ENCODE assay signal across 26 cellular contexts in genomic region chr10:120208488-120208887, GRCh38.
A peak's percentile ranks its signal among the peaks of the same experiment; 100 is the strongest.
DNase-seq lines count a peak whose midpoint lies in the region; ATAC-seq, FAIRE-seq and TF ChIP-seq lines count a peak whose summit lies in the region.
"Had no signal": no experiment of that assay in that cellular context is flagged by ENCODE, and none has a peak within 500 bp of the region (broad histone marks: within the 10 kb centered on the region; RNA-seq: fewer than 3 reads in every experiment).

No MANE protein-coding gene starts in this region.

- ATAC-seq in GM12878 (peak; percentile 33; the same call in 2 of the 3 replicates), mucosa of descending colon (peak; percentile 62), GM21529 (IDR thresholded peaks at IDR 0.05; ENCODE audit: unreplicated experiment) (no peak)
- ATAC-seq: A549; CD8-positive, alpha-beta T cell had no signal

- no peak overlapping the region for H3K27ac ChIP-seq in GM12878 (ENCODE audit: control insufficient read depth, insufficient read depth)
- H3K27ac ChIP-seq: 22Rv1; A549; BLaER1 treated with 17β-estradiol and CSF1 and Interleukin-3, amounts not matched to agents 10 nM and 100 nM; C4-2B had no signal

- TF ChIP-seq POLR2A in GM12878 (IDR thresholded peaks at IDR 0.05; ENCODE audit: low read depth, low read length) = no peak

- H3K9me3 ChIP-seq in GM12878 (replicated peaks; ENCODE audit: control insufficient read depth, insufficient read depth, low read length) (no peaks in the 10 kb centered on the region), mucosa of descending colon (no peaks in the 10 kb centered on the region)
- H3K9me3 ChIP-seq: A549; BLaER1 treated with 17β-estradiol and CSF1 and Interleukin-3, amounts not matched to agents 10 nM and 100 nM; Caco-2 had no signal

- H3K27me3 ChIP-seq in GM12878 (replicated peaks in 1 of 2; ENCODE audit: control insufficient read depth in 2 of 2, insufficient read depth in 2 of 2, low read length in 1 of 2) = no peaks in the 10 kb centered on the region; a peak in 1 of 4 replicates
- H3K27me3 ChIP-seq: BLaER1 treated with 17β-estradiol and CSF1 and Interleukin-3, amounts not matched to agents 10 nM and 100 nM had no signal

- SMC1A ChIA-PET in GM12878 (lab: Charles Lee; ENCODE audit: uncharacterized antibody, unreplicated experiment) = interaction anchor here (0.7 to 2.1 kb wide), 8 partner anchors 8 to 337 kb away, joined by 3 to 7 read pairs (median 3); no protein-coding TSS in a partner anchor

- in situ Hi-C loops in GM12878 (cut with MboI) = no loop called here

- no peak overlapping the region for H2AFZ ChIP-seq in GM12878 (ENCODE audit: control insufficient read depth, low read depth, low read length)

- TF ChIP-seq CTCF in GM12878 (IDR thresholded peaks at IDR 0.05 in 2 of 3, conservative IDR thresholded peaks at IDR 0.05 in 1 of 3; ENCODE audit: control insufficient read depth in 2 of 3, extremely low read depth in 1 of 3, insufficient read depth in 1 of 3, low read depth in 3 of 3, low read length in 3 of 3) (no peak), mucosa of descending colon (IDR thresholded peaks at IDR 0.05) (no peak)

- TF ChIP-seq EP300 in GM12878 (IDR thresholded peaks at IDR 0.05; ENCODE audit: borderline replicate concordance in 1 of 2, control insufficient read depth in 1 of 2, low read depth in 2 of 2, low read length in 2 of 2) = no peak

- H3K4me1 ChIP-seq in GM12878 (ENCODE audit: control insufficient read depth, insufficient read depth, low read length) = no peaks in the 10 kb centered on the region
- H3K4me1 ChIP-seq in mucosa of descending colon (ENCODE audit: low read depth) = no peaks in the 10 kb centered on the region
- H3K4me1 ChIP-seq: A549, Caco-2 had no signal

- POLR2A ChIA-PET in GM12878 (lab: Charles Lee) = no interaction called here

- CTCF ChIA-PET in GM12878 (lab: Yijun Ruan, JAX) = interaction anchor here (1.0 to 5.3 kb wide), 4 partner anchors 10 to 349 kb away, joined by 3 to 31 read pairs (median 4); no protein-coding TSS in a partner anchor

- no TSS peak for BruUV-seq in GM12878 (replicated peaks; lab: Mats Ljungman, UMichigan)

- intact Hi-C loops in GM12878 (cut with micrococcal nuclease; ENCODE audit: unreplicated experiment) (no loop called here), mucosa of descending colon (cut with DNase I, micrococcal nuclease) (no loop called here)

- DNase-seq in NCI-H2227 (lab: John Stamatoyannopoulos, UW; ENCODE audit: unreplicated experiment) = peak; percentile 13
- DNase-seq in NCI-H2227 treated with DMSO at 0.1 percent for 48 hours (lab: John Stamatoyannopoulos, UW) = no peak
- peak; percentile 40 for DNase-seq in NCI-H748 treated with DMSO at 0.1 percent for 48 hours (lab: John Stamatoyannopoulos, UW)
- DNase-seq in GM12878 (ENCODE audit: low read depth, low spot score) = no peak
- no peak for DNase-seq in mucosa of descending colon
- DNase-seq in H4 (ENCODE audit: low spot score) = no peak
- no peak for DNase-seq in SKM-1 (lab: John Stamatoyannopoulos, UW; ENCODE audit: unreplicated experiment)
- DNase-seq: AML-193; Caco-2; Calu3; CD4-positive, alpha-beta T cell; CD8-positive, alpha-beta T cell; DMS 273 treated with DMSO at 0.1 percent for 48 hours; DMS153; DMS53; DMS79; DND-41; EL; GDM1 had no signal

- H3K79me2 ChIP-seq in GM12878 (ENCODE audit: control insufficient read depth, insufficient read depth, low read length) = no peaks in the 10 kb centered on the region

- H3K4me3 ChIP-seq in GM12878 = no peak overlapping the region
- no peak overlapping the region for H3K4me3 ChIP-seq in mucosa of descending colon
- H3K4me3 ChIP-seq: A549; BLaER1 treated with 17β-estradiol and CSF1 and Interleukin-3, amounts not matched to agents 10 nM and 100 nM had no signal

- RAD21 ChIA-PET in GM12878 (lab: Charles Lee; ENCODE audit: unreplicated experiment) = interaction anchor here (0.5 to 1.0 kb wide), 2 partner anchors 10 to 34 kb away, joined by 3 to 4 read pairs; no protein-coding TSS in a partner anchor

- no peak overlapping the region for H3K4me2 ChIP-seq in GM12878 (ENCODE audit: control insufficient read depth, insufficient read depth)
- H3K4me2 ChIP-seq: A549; BLaER1 treated with 17β-estradiol and CSF1 and Interleukin-3, amounts not matched to agents 10 nM and 100 nM had no signal

- no peak for TF ChIP-seq RAD21 in GM12878 (IDR thresholded peaks at IDR 0.05; ENCODE audit: insufficient read depth, low read depth, low read length)

- H3K36me3 ChIP-seq in GM12878 (ENCODE audit: control insufficient read depth in 2 of 2, insufficient read depth in 2 of 2, low read length in 1 of 2) (no peaks in the 10 kb centered on the region), mucosa of descending colon (ENCODE audit: low read depth) (no peaks in the 10 kb centered on the region)
- H3K36me3 ChIP-seq: BLaER1 treated with 17β-estradiol and CSF1 and Interleukin-3, amounts not matched to agents 10 nM and 100 nM had no signal

- H3K9ac ChIP-seq in GM12878 (ENCODE audit: control insufficient read depth, insufficient read depth, low read length) = no peak overlapping the region
- H3K9ac ChIP-seq: BLaER1 treated with 17β-estradiol and CSF1 and Interleukin-3, amounts not matched to agents 10 nM and 100 nM had no signal

- H4K20me1 ChIP-seq in GM12878 (ENCODE audit: control insufficient read depth, insufficient read depth) = no peaks in the 10 kb centered on the region
- H4K20me1 ChIP-seq: BLaER1 treated with 17β-estradiol and CSF1 and Interleukin-3, amounts not matched to agents 10 nM and 100 nM had no signal

- 2% methylated on average over 3 of the region's 3 CpGs for WGBS in GM12878 (ENCODE audit: insufficient coverage, insufficient replicate concordance, low lambda C conversion rate, missing lambda C conversion rate)

- no peak for FAIRE-seq in GM12878 (lab: Jason Lieb, UNC)
- FAIRE-seq: A549, GM12891, GM19239 had no signal

TF ChIP-seq in GM12878, 131 proteins besides CTCF, POLR2A, EP300 and RAD21:
- peak; percentile 17; the same call in 1 of the 2 replicates for TF ChIP-seq RELB (IDR thresholded peaks at IDR 0.05; ENCODE audit: low read depth)
- TF ChIP-seq BMI1 (IDR thresholded peaks at IDR 0.05; ENCODE audit: borderline replicate concordance) = no peak
- TF ChIP-seq EZH2 (IDR thresholded peaks at IDR 0.05; ENCODE audit: borderline replicate concordance, control insufficient read depth, low read depth, low read length) = no peak
- no peak for TF ChIP-seq KLF5 (IDR thresholded peaks at IDR 0.05; ENCODE audit: partially characterized antibody)
- TF ChIP-seq MTA2 (IDR thresholded peaks at IDR 0.05; ENCODE audit: low read depth) = 0 out of 2 replicates have a peak, but pooled peaks have one; percentile 15
- no peak for TF ChIP-seq PBX3 (IDR thresholded peaks at IDR 0.05; ENCODE audit: insufficient replicate concordance, low read depth, low read length)
- TF ChIP-seq NR2F1 (conservative IDR thresholded peaks at IDR 0.05) = peak; percentile 84
TF ChIP-seq in GM12878: peak in this region for 3.

Comparison
In these comparisons a context has a peak if more than half of its experiments do, and no peak if none do; other contexts are left out.
1. DNase-seq: peak in NCI-H2227 (single experiment) and NCI-H748 treated with DMSO at 0.1 percent for 48 hours (single experiment); none in NCI-H2227 treated with DMSO at 0.1 percent for 48 hours (single experiment), GM12878 (single experiment), mucosa of descending colon (0 of 3), H4 (single experiment) and SKM-1 (single experiment).